ENCODE assay signal across 9 cellular contexts in genomic region chr2:184599054-184599874, GRCh38. TPM values are rescaled to one million over a fixed set of nuclear protein-coding genes. Genes with fewer than 3 reads are reported as not detected.
DNase-seq lines count a peak whose midpoint lies in the region; ATAC-seq and TF ChIP-seq lines count a peak whose summit lies in the region.
"Had no signal": no experiment of that assay in that cellular context is flagged by ENCODE, and none has a peak within 500 bp of the region (broad histone marks: within the 10 kb centered on the region; RNA-seq: fewer than 3 reads in every experiment).

No MANE protein-coding gene starts in this region.

- no peak for TF ChIP-seq CTCF in kidney epithelial cell (IDR thresholded peaks at IDR 0.05; ENCODE audit: insufficient read depth, low read length, poor library complexity, severe bottlenecking)

- DNase-seq in NCI-H146 (lab: John Stamatoyannopoulos, UW) (peak; percentile 19), NCI-H146 treated with DMSO at 0.1 percent for 48 hours (lab: John Stamatoyannopoulos, UW; ENCODE audit: unreplicated experiment) (no peak), MG63 (peak; percentile 23), amniotic epithelial cell (ENCODE audit: low read depth) (peak; percentile 79), kidney epithelial cell (ENCODE audit: low read depth) (no peak)
- no peak for DNase-seq in activated CD4-positive, CD25-positive, alpha-beta regulatory T cell treated with anti-CD3 and anti-CD28 coated beads, Interleukin-2, amount 50 U/mL, for 72 hours

- no peaks in the 10 kb centered on the region for H3K9me3 ChIP-seq in MG63

- H3K4me3 ChIP-seq in MG63 (peak overlapping the region; percentile 61), kidney epithelial cell (ENCODE audit: low read depth, low read length) (peak overlapping the region; percentile 51)

- ATAC-seq in HG02973 (IDR thresholded peaks at IDR 0.05; ENCODE audit: unreplicated experiment): no peak

- H3K36me3 ChIP-seq in MG63 (no peaks in the 10 kb centered on the region), kidney epithelial cell (ENCODE audit: control insufficient read depth, insufficient read depth, low read length) (no peaks in the 10 kb centered on the region)

- peak overlapping the region; percentile 59 for H3K27ac ChIP-seq in temporal lobe (ENCODE audit: low read depth, low read length)

- H3K27me3 ChIP-seq in MG63: no peaks in the 10 kb centered on the region
- peaks cover 4% of the 10 kb centered on the region for H3K27me3 ChIP-seq in kidney epithelial cell (ENCODE audit: control insufficient read depth, insufficient read depth, low read length)

RNA-seq across cellular contexts. Expression of gene ZNF804A, which starts 0.9 kb away (rescaled TPM):
- total RNA-seq in MG63 (2014; rRNA removed; shearing (Covaris generic); ENCODE audit: low replicate concordance): 0.76 and 3.6 TPM in 2 replicates
- total RNA-seq in kidney epithelial cell: not detected in 2 replicates
- 18.4 TPM for total RNA-seq in temporal lobe
- total RNA-seq: activated CD8-positive, alpha-beta memory T cell treated with anti-CD3 and anti-CD28 coated beads for 36 hours had no signal

Comparison
In these comparisons a context has a peak if more than half of its experiments do, and no peak if none do; other contexts are left out.
1. DNase-seq: peak in NCI-H146 (single experiment), MG63 (single experiment) and amniotic epithelial cell (single experiment); none in NCI-H146 treated with DMSO at 0.1 percent for 48 hours (single experiment), kidney epithelial cell (single experiment) and activated CD4-positive, CD25-positive, alpha-beta regulatory T cell treated with anti-CD3 and anti-CD28 coated beads, Interleukin-2, amount 50 U/mL, for 72 hours (single experiment).